8 cellular contexts compared by ENCODE assay signal in genomic region chr9:127561491-127562270, GRCh38. TPM values are rescaled to one million over a fixed set of nuclear protein-coding genes. Genes with fewer than 3 reads are reported as not detected.
DNase-seq lines count a peak whose midpoint lies in the region; ATAC-seq and TF ChIP-seq lines count a peak whose summit lies in the region.

No MANE protein-coding gene starts in this region.

- DNase-seq in activated T-cell treated with anti-CD3 and anti-CD28 coated beads, Interleukin-2, amount 50 U/mL, for 1 hour = peak; percentile 31
- DNase-seq in activated T-cell treated with anti-CD3 and anti-CD28 coated beads for 4 hours (no peak), fibroblast of the conjunctiva (ENCODE audit: low read depth) (peak; percentile 98), posterior vena cava (ENCODE audit: low spot score) (peak; percentile 96), hippocampal formation (lab: John Stamatoyannopoulos, UW) (no peak), HuH-7.5 (ENCODE audit: low spot score) (no peak)

- TF ChIP-seq CTCF in VCaP (conservative IDR thresholded peaks at IDR 0.05) = no peak

- intact Hi-C loops in posterior vena cava (cut with DNase I) = no loop called here

- no peak for ATAC-seq in GM19324 (IDR thresholded peaks at IDR 0.05; ENCODE audit: low FRiP score, unreplicated experiment)

- peak overlapping the region; percentile 36; the same call in 1 of the 2 replicates for H3K27ac ChIP-seq in VCaP

RNA-seq across cellular contexts. Expression of gene STXBP1, which starts 50.4 kb away (rescaled TPM):
- total RNA-seq in posterior vena cava = 10 to 100 TPM; 69.4 to 80.3 TPM

Comparison
In these comparisons a context has a peak if more than half of its experiments do, and no peak if none do; other contexts are left out.
1. DNase-seq: peak in activated T-cell treated with anti-CD3 and anti-CD28 coated beads, Interleukin-2, amount 50 U/mL, for 1 hour (single experiment), fibroblast of the conjunctiva (single experiment) and posterior vena cava (single experiment); none in activated T-cell treated with anti-CD3 and anti-CD28 coated beads for 4 hours (single experiment), hippocampal formation (0 of 2) and HuH-7.5 (single experiment).